In the genomic region with DNA sequence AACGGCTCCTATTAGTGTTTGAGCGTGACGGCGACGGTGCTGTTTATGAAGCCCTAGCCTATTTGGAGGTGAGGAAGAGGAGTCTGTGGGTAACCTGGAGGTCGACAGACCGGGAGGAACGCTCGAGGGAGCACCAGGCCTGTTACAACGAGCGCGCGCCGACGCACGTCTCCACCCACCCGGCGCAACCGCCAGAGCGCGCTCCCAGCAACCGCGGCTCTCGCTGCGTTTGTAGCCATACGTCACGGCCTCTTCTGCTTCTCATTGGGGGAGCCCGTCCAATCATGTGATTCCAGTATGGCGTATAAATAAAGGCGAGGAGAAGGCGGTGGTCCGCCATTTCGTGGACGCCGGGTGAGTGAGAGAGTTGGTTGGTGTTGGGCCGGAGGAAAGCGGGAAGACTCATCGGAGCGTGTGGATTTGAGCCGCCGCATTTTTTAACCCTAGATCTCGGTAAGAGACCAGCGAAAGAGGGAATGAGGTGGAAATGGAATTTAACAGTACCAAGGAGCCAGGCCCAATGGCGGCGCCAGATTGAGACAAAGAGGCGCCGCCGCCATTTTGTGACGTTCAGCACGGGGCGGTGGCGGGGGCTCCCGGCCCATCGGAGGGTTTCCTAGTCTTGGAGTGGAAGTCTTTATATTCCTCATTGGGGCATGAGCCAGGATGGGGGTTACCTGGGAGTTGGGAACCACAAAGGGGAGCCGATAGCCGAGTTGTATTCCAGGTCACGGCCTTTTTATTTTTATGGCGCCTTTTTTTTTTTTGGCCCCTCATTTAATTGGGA, we compare ENCODE assay signal across 8 cellular contexts. TPM values are rescaled to one million over a fixed set of nuclear protein-coding genes. Genes with fewer than 3 reads are reported as not detected.
DNase-seq lines count a peak whose midpoint lies in the region; ATAC-seq and TF ChIP-seq lines count a peak whose summit lies in the region.

Gene SRSF3 (plus strand): TSS at position 334 of the 787 bp plus-strand sequence. CDS start 2,401 bp downstream, outside the sequence.

- POLR2A ChIA-PET in Caco-2 (lab: Charles Lee), result interaction anchor here (0.6 to 0.8 kb wide), 2 partner anchors 15 to 101 kb away, joined by 4 read pairs; no protein-coding TSS in a partner anchor
- POLR2A ChIA-PET in activated CD8-positive, alpha-beta memory T cell treated with anti-CD3 and anti-CD28 coated beads for 36 hours (lab: Charles Lee), result interaction anchor here (0.6 to 1.9 kb wide), 9 partner anchors 10 to 928 kb away, joined by 3 to 6 read pairs (median 4); no protein-coding TSS in a partner anchor

- intact Hi-C loops in Caco-2 (cut with micrococcal nuclease; ENCODE audit: unreplicated experiment), result loop anchor here (1.0 to 5.0 kb wide), 3 partner anchors 17 to 152 kb away; partner anchors contain the start of genes KCTD20, PXT1 and STK38

- peak; percentile 82 for ATAC-seq in GM21360 (IDR thresholded peaks at IDR 0.05; ENCODE audit: unreplicated experiment)

- H3K4me3 ChIP-seq in Caco-2 (ENCODE audit: low read depth, low read length), result peak within 1 kb of the TSS; percentile 53
- peak within 1 kb of the TSS; percentile 71 for H3K4me3 ChIP-seq in effector memory CD4-positive, alpha-beta T cell (ENCODE audit: insufficient read depth, low read depth, low read length, poor library complexity, severe bottlenecking)

- peaks cover 7% of the 10 kb centered on the region for H3K4me1 Mint-ChIP-seq in Caco-2 (ENCODE audit: low read depth, unreplicated experiment)

- peak within 1 kb of the TSS; percentile 98 for H3K27ac ChIP-seq in effector memory CD4-positive, alpha-beta T cell (ENCODE audit: insufficient read depth, low read length, poor library complexity, severe bottlenecking)

- peak; percentile 97 for DNase-seq in Caco-2
- DNase-seq in HT1080 (ENCODE audit: low read depth), result peak; percentile 98
- peak; percentile 98 to 99 for DNase-seq in NOMO-1 (lab: John Stamatoyannopoulos, UW; ENCODE audit: unreplicated experiment in 2 of 2)
- DNase-seq in effector memory CD4-positive, alpha-beta T cell, result peak; percentile 92 to 95 (median 94)
- DNase-seq in medulla oblongata (ENCODE audit: extremely low spot score), result peak; percentile 99
- peak; percentile 91 for DNase-seq in stimulated activated CD8-positive, alpha-beta memory T cell treated with anti-CD3 and anti-CD28 coated beads, Interleukin-12 subunit alpha, Interleukin-12 subunit beta, amount 100 ng/mL, for 1 hour (ENCODE audit: low read depth)

- peak; percentile 40 to 51 for TF ChIP-seq CTCF in Caco-2 (IDR thresholded peaks at IDR 0.05; ENCODE audit: insufficient read depth in 1 of 2, low read depth in 1 of 2, low read length in 1 of 2, severe bottlenecking in 1 of 2, unreplicated experiment in 1 of 2)

- no peaks in the 10 kb centered on the region for H3K9me3 ChIP-seq in Caco-2
- H3K9me3 ChIP-seq in effector memory CD4-positive, alpha-beta T cell (ENCODE audit: control insufficient read depth, low read length), result no peaks in the 10 kb centered on the region

- H3K27ac Mint-ChIP-seq in Caco-2 (ENCODE audit: unreplicated experiment), result peak within 1 kb of the TSS; percentile 97

- peak within 1 kb of the TSS; percentile 81 for H3K4me3 Mint-ChIP-seq in Caco-2 (ENCODE audit: unreplicated experiment)

- no peaks in the 10 kb centered on the region for H3K9me3 Mint-ChIP-seq in Caco-2 (ENCODE audit: unreplicated experiment)

- H3K27me3 Mint-ChIP-seq in Caco-2 (ENCODE audit: insufficient read depth, unreplicated experiment), result peaks cover 3% of the 10 kb centered on the region

- peaks cover 16% of the 10 kb centered on the region for H3K4me1 ChIP-seq in Caco-2
- peaks cover 28% of the 10 kb centered on the region for H3K4me1 ChIP-seq in effector memory CD4-positive, alpha-beta T cell (ENCODE audit: control insufficient read depth, insufficient read depth, low read length, poor library complexity, severe bottlenecking)

- TSS peak; percentile 56 for BruUV-seq in Caco-2 (replicated peaks; lab: Mats Ljungman, UMichigan)

- H3K36me3 ChIP-seq in Caco-2 (ENCODE audit: control insufficient read depth, insufficient read depth, low read length), result peaks cover 2% of the 10 kb centered on the region; the same call in 1 of the 2 replicates
- peaks cover 29% of the 10 kb centered on the region for H3K36me3 ChIP-seq in effector memory CD4-positive, alpha-beta T cell (ENCODE audit: control insufficient read depth, insufficient read depth, low read length)

- no peaks in the 10 kb centered on the region for H3K27me3 ChIP-seq in Caco-2 (replicated peaks; ENCODE audit: control insufficient read depth, insufficient read depth, low read length)
- no peaks in the 10 kb centered on the region for H3K27me3 ChIP-seq in effector memory CD4-positive, alpha-beta T cell (replicated peaks; ENCODE audit: control insufficient read depth, insufficient read depth, low read length, poor library complexity, severe bottlenecking)

- peaks cover 61% of the 10 kb centered on the region for H3K36me3 Mint-ChIP-seq in Caco-2 (ENCODE audit: insufficient read depth, unreplicated experiment)

- CTCF ChIA-PET in Caco-2 (lab: Charles Lee), result no interaction called here
- CTCF ChIA-PET in activated CD8-positive, alpha-beta memory T cell treated with anti-CD3 and anti-CD28 coated beads for 36 hours (lab: Charles Lee), result interaction anchor here (0.7 to 1.1 kb wide), 3 partner anchors 21 to 87 kb away, joined by 3 read pairs; no protein-coding TSS in a partner anchor

RNA-seq across cellular contexts. Expression of gene SRSF3, which starts in this region (rescaled TPM):
- total RNA-seq in Caco-2 (2022), result 422 and 425 TPM in 2 replicates
- total RNA-seq in HT1080 (2014; rRNA removed; shearing (Covaris generic)), result 335 and 412 TPM in 2 replicates
- polyA plus RNA-seq in HT1080 (2015; cell fraction: cytosol; rRNA removed), result 180 and 394 TPM in 2 replicates
- polyA plus RNA-seq in HT1080 (2015; cell fraction: nucleus; rRNA removed), result 402 and 481 TPM in 2 replicates
- 100 to 1,000 TPM; 546 to 553 TPM for total RNA-seq in activated CD8-positive, alpha-beta memory T cell treated with anti-CD3 and anti-CD28 coated beads for 36 hours

Comparison
In these comparisons a context has a peak if more than half of its experiments do, and no peak if none do; other contexts are left out.
1. Peak in every context shown above with its lines: DNase-seq, ATAC-seq, H3K4me3 ChIP-seq and H3K27ac ChIP-seq.